ENCODE assay signal across 12 cellular contexts in genomic region chr7:138864667-138865066, GRCh38.
DNase-seq lines count a peak whose midpoint lies in the region; ATAC-seq and TF ChIP-seq lines count a peak whose summit lies in the region.
"Had no signal": no experiment of that assay in that cellular context is flagged by ENCODE, and none has a peak within 500 bp of the region (broad histone marks: within the 10 kb centered on the region; RNA-seq: fewer than 3 reads in every experiment).

No MANE protein-coding gene starts in this region.

- TF ChIP-seq CTCF in sigmoid colon (IDR thresholded peaks at IDR 0.05), result no peak

- H3K27me3 ChIP-seq in sigmoid colon, result no peaks in the 10 kb centered on the region

- peaks cover 0 to 30% (median 2%) of the 10 kb centered on the region in 4 donors for H3K36me3 ChIP-seq in sigmoid colon

- no peak overlapping the region for H3K27ac ChIP-seq in sigmoid colon

- ATAC-seq in HG03442 (IDR thresholded peaks at IDR 0.05; ENCODE audit: unreplicated experiment), result no peak
- ATAC-seq in GM21737 (IDR thresholded peaks at IDR 0.05; ENCODE audit: unreplicated experiment), result no peak
- ATAC-seq in HG03565 (IDR thresholded peaks at IDR 0.05; ENCODE audit: unreplicated experiment), result no peak

- no peaks in the 10 kb centered on the region for H3K4me1 ChIP-seq in sigmoid colon

- no peak for TF ChIP-seq EP300 in sigmoid colon (IDR thresholded peaks at IDR 0.05)

- intact Hi-C loops in sigmoid colon (cut with DNase I), result no loop called here

- WGBS in sigmoid colon, 2 donors, result 45 to 88% methylated on average over 3 of the region's 3 CpGs

- no peak for TF ChIP-seq POLR2A in sigmoid colon (IDR thresholded peaks at IDR 0.05)

- DNase-seq in COLO829 (ENCODE audit: low spot score) (peak; percentile 74), HT1080 (ENCODE audit: low read depth) (peak; percentile 87), T1000 (lab: John Stamatoyannopoulos, UW) (peak; percentile 17), iris pigment epithelial cell (ENCODE audit: low read depth) (peak; percentile 94), sigmoid colon (no peak)
- DNase-seq: cortex of kidney, NCI-H510A, substantia nigra, SW 1271 had no signal

- H3K4me3 ChIP-seq in sigmoid colon, result no peak overlapping the region

- H3K9me3 ChIP-seq in sigmoid colon, result no peaks in the 10 kb centered on the region
